Comparison of ENCODE assay signal across 2 cellular contexts in the genomic region with DNA sequence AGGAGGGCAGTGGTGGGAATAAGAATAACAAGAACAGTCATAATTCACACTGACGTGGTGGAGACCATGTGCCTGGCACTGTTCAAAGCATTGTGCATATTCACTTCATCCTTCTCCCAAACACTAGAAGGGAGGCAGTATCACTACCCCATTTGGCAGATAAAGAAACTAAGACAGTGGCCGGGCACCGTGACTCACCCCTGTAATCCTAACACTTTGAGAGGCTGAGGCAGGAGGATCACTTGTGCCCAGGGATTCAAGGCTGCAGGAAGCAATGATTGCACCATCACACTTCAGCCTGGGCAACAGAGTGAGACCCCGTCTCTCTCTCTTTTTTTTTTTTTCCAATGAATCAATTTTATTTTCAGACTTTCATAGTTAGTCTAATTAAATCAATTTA.
TF ChIP-seq lines count a peak whose summit lies in the region.

No MANE protein-coding gene starts in this region.

TF ChIP-seq in HepG2, 621 proteins besides CTCF, POLR2A, EP300 and RAD21:
- TF ChIP-seq ZNF121 (CRISPR knock-in tag; IDR thresholded peaks at IDR 0.05) (peak; percentile 44; the same call in 1 of the 2 replicates), NRL (CRISPR knock-in tag; IDR thresholded peaks at IDR 0.05; ENCODE audit: borderline replicate concordance) (no peak), TBP (CRISPR knock-in tag; IDR thresholded peaks at IDR 0.05) (no peak)
- TF ChIP-seq, protein P1, sequence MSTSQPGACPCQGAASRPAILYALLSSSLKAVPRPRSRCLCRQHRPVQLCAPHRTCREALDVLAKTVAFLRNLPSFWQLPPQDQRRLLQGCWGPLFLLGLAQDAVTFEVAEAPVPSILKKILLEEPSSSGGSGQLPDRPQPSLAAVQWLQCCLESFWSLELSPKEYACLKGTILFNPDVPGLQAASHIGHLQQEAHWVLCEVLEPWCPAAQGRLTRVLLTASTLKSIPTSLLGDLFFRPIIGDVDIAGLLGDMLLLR (CRISPR knock-in tag; IDR thresholded peaks at IDR 0.05) = no peak
- TF ChIP-seq, protein P2, sequence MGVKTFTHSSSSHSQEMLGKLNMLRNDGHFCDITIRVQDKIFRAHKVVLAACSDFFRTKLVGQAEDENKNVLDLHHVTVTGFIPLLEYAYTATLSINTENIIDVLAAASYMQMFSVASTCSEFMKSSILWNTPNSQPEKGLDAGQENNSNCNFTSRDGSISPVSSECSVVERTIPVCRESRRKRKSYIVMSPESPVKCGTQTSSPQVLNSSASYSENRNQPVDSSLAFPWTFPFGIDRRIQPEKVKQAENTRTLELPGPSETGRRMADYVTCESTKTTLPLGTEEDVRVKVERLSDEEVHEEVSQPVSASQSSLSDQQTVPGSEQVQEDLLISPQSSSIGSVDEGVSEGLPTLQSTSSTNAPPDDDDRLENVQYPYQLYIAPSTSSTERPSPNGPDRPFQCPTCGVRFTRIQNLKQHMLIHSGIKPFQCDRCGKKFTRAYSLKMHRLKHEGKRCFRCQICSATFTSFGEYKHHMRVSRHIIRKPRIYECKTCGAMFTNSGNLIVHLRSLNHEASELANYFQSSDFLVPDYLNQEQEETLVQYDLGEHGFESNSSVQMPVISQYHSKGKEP (CRISPR knock-in tag; IDR thresholded peaks at IDR 0.05) = no peak
- TF ChIP-seq, protein P3, sequence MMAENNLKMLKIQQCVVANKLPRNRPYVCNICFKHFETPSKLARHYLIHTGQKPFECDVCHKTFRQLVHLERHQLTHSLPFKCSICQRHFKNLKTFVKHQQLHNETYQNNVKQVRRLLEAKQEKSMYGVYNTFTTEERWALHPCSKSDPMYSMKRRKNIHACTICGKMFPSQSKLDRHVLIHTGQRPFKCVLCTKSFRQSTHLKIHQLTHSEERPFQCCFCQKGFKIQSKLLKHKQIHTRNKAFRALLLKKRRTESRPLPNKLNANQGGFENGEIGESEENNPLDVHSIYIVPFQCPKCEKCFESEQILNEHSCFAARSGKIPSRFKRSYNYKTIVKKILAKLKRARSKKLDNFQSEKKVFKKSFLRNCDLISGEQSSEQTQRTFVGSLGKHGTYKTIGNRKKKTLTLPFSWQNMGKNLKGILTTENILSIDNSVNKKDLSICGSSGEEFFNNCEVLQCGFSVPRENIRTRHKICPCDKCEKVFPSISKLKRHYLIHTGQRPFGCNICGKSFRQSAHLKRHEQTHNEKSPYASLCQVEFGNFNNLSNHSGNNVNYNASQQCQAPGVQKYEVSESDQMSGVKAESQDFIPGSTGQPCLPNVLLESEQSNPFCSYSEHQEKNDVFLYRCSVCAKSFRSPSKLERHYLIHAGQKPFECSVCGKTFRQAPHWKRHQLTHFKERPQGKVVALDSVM (CRISPR knock-in tag; IDR thresholded peaks at IDR 0.05) = peak; percentile 60; the same call in 1 of the 2 replicates

TF ChIP-seq in WTC11, 78 proteins besides CTCF, POLR2A, EP300 and RAD21:
- 0 out of 2 replicates have a peak, but pooled peaks have one; percentile 2 for TF ChIP-seq ZNF121 (CRISPR knock-in tag; IDR thresholded peaks at IDR 0.05)
- TF ChIP-seq NR1H2 (CRISPR knock-in tag; IDR thresholded peaks at IDR 0.05) = no peak
- no peak for TF ChIP-seq PRRX2 (CRISPR knock-in tag; IDR thresholded peaks at IDR 0.05)
TF ChIP-seq in WTC11: peak in this region for 1.
